In genomic region chr5:102866315-102866693, GRCh38 we compare ENCODE assay signal across 8 cellular contexts.
DNase-seq lines count a peak whose midpoint lies in the region; ATAC-seq and TF ChIP-seq lines count a peak whose summit lies in the region.

No MANE protein-coding gene starts in this region.

- H3K4me3 ChIP-seq in KMS-11 (IDR thresholded peaks at IDR 0.05; ENCODE audit: insufficient read depth, low read depth, low read length): no peak overlapping the region
- H3K4me3 ChIP-seq in coronary artery: peak overlapping the region; percentile 88
- H3K4me3 ChIP-seq in mucosa of rectum (ENCODE audit: low read length in 2 of 2): peak overlapping the region; percentile 69 to 82

- H3K36me3 ChIP-seq in KMS-11 (ENCODE audit: insufficient read depth) (no peaks in the 10 kb centered on the region), mucosa of rectum (ENCODE audit: control insufficient read depth in 2 of 2, insufficient read depth in 2 of 2, low read length in 2 of 2) (no peaks in the 10 kb centered on the region)

- H3K9ac ChIP-seq in KMS-11 (peak overlapping the region; percentile 18; the same call in 1 of the 2 replicates), mucosa of rectum (ENCODE audit: low read depth in 1 of 2, low read length in 2 of 2) (peak overlapping the region; percentile 38 to 70)

- TF ChIP-seq CTCF in KMS-11 (conservative IDR thresholded peaks at IDR 0.05; ENCODE audit: low read depth, low read length) (no peak), coronary artery (IDR thresholded peaks at IDR 0.05) (no peak)

- no peak for TF ChIP-seq POLR2A in GM18505 (IDR thresholded peaks at IDR 0.05; ENCODE audit: borderline replicate concordance, extremely low read depth, insufficient read depth, insufficient read length)

- peak overlapping the region; percentile 38; the same call in 1 of the 2 replicates for H2AFZ ChIP-seq in KMS-11 (ENCODE audit: low read depth)

- no peak overlapping the region for H3K27ac ChIP-seq in KMS-11
- H3K27ac ChIP-seq in coronary artery: peak overlapping the region; percentile 85 to 94
- peak overlapping the region; percentile 48 to 49 for H3K27ac ChIP-seq in mucosa of rectum (ENCODE audit: low read depth in 2 of 2, low read length in 2 of 2)

- DNase-seq in coronary artery (ENCODE audit: low spot score): no peak
- DNase-seq in midbrain (lab: John Stamatoyannopoulos, UW): no peak
- no peak for DNase-seq in NCI-H1694 treated with DMSO at 0.1 percent for 48 hours (lab: John Stamatoyannopoulos, UW)
- no peak for DNase-seq in ACHN

- in situ Hi-C loops in ACHN (cut with HindIII; ENCODE audit: low pct_ligation_motif_present, low pct_unique_long_range_greater_than_20kb, low sequenced_read_pairs): no loop called here

- no peaks in the 10 kb centered on the region for H3K27me3 ChIP-seq in KMS-11 (ENCODE audit: insufficient read depth, low read depth)
- H3K27me3 ChIP-seq in mucosa of rectum (ENCODE audit: control insufficient read depth in 2 of 2, insufficient read depth in 2 of 2, low read length in 2 of 2): no peaks in the 10 kb centered on the region

- peak; percentile 11 for ATAC-seq in GM18907 (IDR thresholded peaks at IDR 0.05; ENCODE audit: unreplicated experiment)
- no peak for ATAC-seq in GM18505 (IDR thresholded peaks at IDR 0.05; ENCODE audit: unreplicated experiment)

- H3K4me1 ChIP-seq in KMS-11 (ENCODE audit: low read depth, poor library complexity, severe bottlenecking): peaks cover 4% of the 10 kb centered on the region
- peaks cover 4 to 12% of the 10 kb centered on the region in 2 donors for H3K4me1 ChIP-seq in mucosa of rectum (ENCODE audit: control insufficient read depth in 2 of 2, insufficient read depth in 2 of 2, low read length in 2 of 2)

- H3K4me2 ChIP-seq in KMS-11: peak overlapping the region; percentile 82

- H3K79me2 ChIP-seq in KMS-11 (ENCODE audit: insufficient read depth, low read depth): no peaks in the 10 kb centered on the region

- H3K9me3 ChIP-seq in mucosa of rectum (ENCODE audit: control insufficient read depth in 2 of 2, low read length in 2 of 2): no peaks in the 10 kb centered on the region

- H4K20me1 ChIP-seq in KMS-11 (ENCODE audit: insufficient read depth): no peaks in the 10 kb centered on the region
